8 cellular contexts compared by ENCODE assay signal in the genomic region with DNA sequence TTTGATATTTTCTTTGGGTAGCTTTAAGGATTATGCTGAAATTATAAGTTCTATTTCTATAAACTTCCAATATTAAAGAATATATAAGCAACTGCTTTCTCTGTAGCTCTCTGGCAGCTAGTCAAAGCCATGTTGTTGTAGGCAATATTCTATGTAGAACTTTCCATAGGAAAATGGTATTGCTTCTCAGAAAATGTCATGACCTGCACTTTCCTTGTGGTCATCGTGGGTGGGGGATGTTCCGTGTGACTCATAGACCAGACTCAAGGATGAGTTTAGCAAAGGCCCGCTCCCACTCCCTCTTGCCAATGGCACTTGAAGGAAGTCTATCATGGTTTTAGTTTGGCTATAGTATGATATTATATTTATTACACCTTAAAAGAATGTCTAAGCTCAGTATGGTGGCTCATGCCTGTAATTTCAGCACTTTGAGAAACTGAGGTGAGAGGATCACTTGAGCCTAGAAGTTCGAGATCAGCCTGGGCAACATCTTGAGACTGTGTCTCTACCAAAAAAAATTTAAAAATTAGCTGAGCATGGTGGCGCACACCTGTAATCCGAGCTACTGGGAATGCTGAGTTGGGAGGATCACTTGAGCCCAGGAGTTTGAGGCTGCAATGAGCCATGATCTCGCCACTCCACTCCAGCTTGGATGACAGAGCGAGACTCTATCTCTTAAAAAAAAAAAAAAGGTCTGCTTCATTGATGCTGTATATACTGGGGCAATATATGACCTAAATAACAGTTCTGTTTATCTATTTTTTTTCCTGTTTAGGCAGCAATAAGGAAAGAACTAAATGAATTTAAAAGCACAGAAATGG. TPM values are rescaled to one million over a fixed set of nuclear protein-coding genes. Genes with fewer than 3 reads are reported as not detected.
DNase-seq lines count a peak whose midpoint lies in the region; ATAC-seq and TF ChIP-seq lines count a peak whose summit lies in the region.

No MANE protein-coding gene starts in this region.

- peak overlapping the region; percentile 98 for H3K27ac ChIP-seq in smooth muscle cell (ENCODE audit: low read depth)
- no peak overlapping the region for H3K27ac ChIP-seq in tibial nerve

- ATAC-seq in GM19397 (IDR thresholded peaks at IDR 0.05; ENCODE audit: unreplicated experiment), result no peak

- TF ChIP-seq POLR2A in lower leg skin (IDR thresholded peaks at IDR 0.05) (no peak), tibial nerve (IDR thresholded peaks at IDR 0.05) (no peak)

- no peaks in the 10 kb centered on the region for H4K20me1 ChIP-seq in smooth muscle cell (ENCODE audit: low read depth)

- H3K9ac ChIP-seq in smooth muscle cell (ENCODE audit: low read depth), result peak overlapping the region; percentile 91

- H3K9me3 ChIP-seq in smooth muscle cell (replicated peaks; ENCODE audit: low read depth) (no peaks in the 10 kb centered on the region), tibial nerve (no peaks in the 10 kb centered on the region)

- H3K27me3 ChIP-seq in smooth muscle cell (ENCODE audit: low read depth), result no peaks in the 10 kb centered on the region
- H3K27me3 ChIP-seq in tibial nerve, result no peaks in the 10 kb centered on the region

- DNase-seq in COLO829 (ENCODE audit: low spot score), result peak; percentile 52
- peak; percentile 68 for DNase-seq in SKM-1 treated with dmso at 0.1 percent for 144 hours (lab: John Stamatoyannopoulos, UW; ENCODE audit: unreplicated experiment)
- peak; percentile 92 for DNase-seq in amniotic epithelial cell (ENCODE audit: low read depth)
- peak; percentile 1 for DNase-seq in smooth muscle cell (lab: John Stamatoyannopoulos, UW; ENCODE audit: unreplicated experiment)
- no peak for DNase-seq in COR-L47 (lab: John Stamatoyannopoulos, UW)
- no peak for DNase-seq in lower leg skin (ENCODE audit: low spot score in 2 of 2)
- DNase-seq in tibial nerve (ENCODE audit: low spot score in 2 of 2), result no peak

- TF ChIP-seq EP300 in tibial nerve (IDR thresholded peaks at IDR 0.05), result no peak

- H3K36me3 ChIP-seq in smooth muscle cell (ENCODE audit: low read depth) (peaks cover 5% of the 10 kb centered on the region), tibial nerve (peaks cover 0 to 25% (median 0%) of the 10 kb centered on the region in 3 donors)

- peaks cover 20% of the 10 kb centered on the region for H3F3A ChIP-seq in smooth muscle cell (ENCODE audit: low read depth)

- intact Hi-C loops in lower leg skin (cut with DNase I; ENCODE audit: low total_unique reads), result no loop called here

- TF ChIP-seq CTCF in smooth muscle cell (IDR thresholded peaks at IDR 0.05; ENCODE audit: borderline replicate concordance, insufficient read depth, poor library complexity, severe bottlenecking) (no peak), lower leg skin (IDR thresholded peaks at IDR 0.05) (no peak), tibial nerve (IDR thresholded peaks at IDR 0.05) (no peak)

- peaks cover 3% of the 10 kb centered on the region for H3K79me2 ChIP-seq in smooth muscle cell (ENCODE audit: low read depth)

- peak overlapping the region; percentile 79 for H3K4me2 ChIP-seq in smooth muscle cell

- H2AFZ ChIP-seq in smooth muscle cell (ENCODE audit: low read depth), result no peak overlapping the region

- H3K4me3 ChIP-seq in smooth muscle cell, result no peak overlapping the region
- no peak overlapping the region for H3K4me3 ChIP-seq in lower leg skin (ENCODE audit: low read depth, poor library complexity, severe bottlenecking)
- no peak overlapping the region for H3K4me3 ChIP-seq in tibial nerve

- WGBS in smooth muscle cell (ENCODE audit: low lambda C conversion rate), result 59% methylated on average over 8 of the region's 8 CpGs
- WGBS in lower leg skin, 2 donors, result 88 to 90% methylated on average over 8 of the region's 8 CpGs
- WGBS in tibial nerve, 2 donors, result 80 to 88% methylated on average over 8 of the region's 8 CpGs

- peaks cover 3% of the 10 kb centered on the region for H3K4me1 ChIP-seq in smooth muscle cell (ENCODE audit: low read depth)
- H3K4me1 ChIP-seq in tibial nerve, result peaks cover 0 to 7% (median 0%) of the 10 kb centered on the region in 4 donors

RNA-seq across cellular contexts. Expression of a gene that starts 36.6 kb away (rescaled TPM):
- total RNA-seq in smooth muscle cell, result 17.1 and 17.4 TPM in 2 replicates
- 15.4 and 22.5 TPM in 2 replicates for polyA plus RNA-seq in smooth muscle cell
- 10 to 100 TPM in 3 of 4 donors, 1 to 10 TPM in 1; 9.5 to 19.0 (median 16.1) TPM for total RNA-seq in lower leg skin
- total RNA-seq in tibial nerve, result 10 to 100 TPM; 16.4 to 33.0 (median 22.8) TPM

RNA-seq across cellular contexts. Expression of a gene that starts 57.8 kb away (rescaled TPM):
- total RNA-seq in smooth muscle cell, result not detected in 2 replicates
- polyA plus RNA-seq in smooth muscle cell, result not detected in 2 replicates
- total RNA-seq in lower leg skin, result not detected
- 1 to 10 TPM in 1 of 4 donors, not detected in 3; 1.2 TPM for total RNA-seq in tibial nerve

Comparison
In these comparisons a context has a peak if more than half of its experiments do, and no peak if none do; other contexts are left out.
1. DNase-seq: peak in COLO829 (single experiment), SKM-1 treated with dmso at 0.1 percent for 144 hours (single experiment), amniotic epithelial cell (single experiment) and smooth muscle cell (single experiment); none in COR-L47 (single experiment), lower leg skin (0 of 2) and tibial nerve (0 of 2).